Comparison of ENCODE assay signal across 8 cellular contexts in the genomic region with DNA sequence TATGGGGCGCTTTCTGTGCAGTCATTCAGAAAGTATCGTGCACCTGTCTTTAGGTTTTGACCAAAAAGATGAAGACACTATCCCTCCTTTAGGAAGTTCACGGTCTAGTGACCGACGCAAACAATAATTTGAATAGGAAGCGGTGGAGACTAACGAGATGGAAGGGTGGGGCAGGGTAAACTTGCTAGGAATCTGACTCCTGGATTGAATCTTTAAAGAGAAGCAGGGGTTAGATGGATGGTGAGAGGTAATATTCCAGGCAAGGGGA.
DNase-seq lines count a peak whose midpoint lies in the region; ATAC-seq and TF ChIP-seq lines count a peak whose summit lies in the region.

No MANE protein-coding gene starts in this region.

- no peaks in the 10 kb centered on the region for H3K9me2 ChIP-seq in Loucy (replicated peaks; ENCODE audit: low read depth, low read length)

- H3K4me3 ChIP-seq in Loucy (ENCODE audit: low read length, poor library complexity, severe bottlenecking): peak overlapping the region; percentile 80

- peaks cover 41% of the 10 kb centered on the region for H4K20me1 ChIP-seq in Loucy (ENCODE audit: insufficient read depth, low read length, poor library complexity, severe bottlenecking)

- no peak for TF ChIP-seq CTCF in Loucy (conservative IDR thresholded peaks at IDR 0.05; ENCODE audit: low read length)
- no peak for TF ChIP-seq CTCF in nephron (IDR thresholded peaks at IDR 0.05; ENCODE audit: unreplicated experiment in 3 of 3)

- no peaks in the 10 kb centered on the region for H3K9me3 ChIP-seq in Loucy (ENCODE audit: insufficient read depth, low read depth, low read length)

- ATAC-seq in central memory CD8-positive, alpha-beta T cell (replicated peaks; ENCODE audit: extremely low read depth, poor library complexity, severe bottlenecking): no peak
- ATAC-seq in HG02759 (IDR thresholded peaks at IDR 0.05; ENCODE audit: unreplicated experiment): no peak

- H3K27ac Mint-ChIP-seq in central memory CD8-positive, alpha-beta T cell (ENCODE audit: low read depth): peak overlapping the region; percentile 100
- H3K27ac Mint-ChIP-seq in nephron: peak overlapping the region; percentile 96 to 98 (median 96)

- peaks cover 22% of the 10 kb centered on the region for H3K36me3 Mint-ChIP-seq in central memory CD8-positive, alpha-beta T cell (ENCODE audit: insufficient read depth)
- H3K36me3 Mint-ChIP-seq in nephron (ENCODE audit: low read depth): peaks cover 13% of the 10 kb centered on the region

- H3K79me2 ChIP-seq in Loucy (ENCODE audit: insufficient read depth, low read length): peaks cover 44% of the 10 kb centered on the region

- H3K36me3 ChIP-seq in Loucy (ENCODE audit: insufficient read depth, low read length): no peaks in the 10 kb centered on the region; the same call in 1 of the 2 replicates

- peak overlapping the region; percentile 88 for H3K4me2 ChIP-seq in Loucy (ENCODE audit: low read depth, low read length, poor library complexity, severe bottlenecking)

- peaks cover 47% of the 10 kb centered on the region for H3K4me1 Mint-ChIP-seq in central memory CD8-positive, alpha-beta T cell
- peaks cover 43% of the 10 kb centered on the region for H3K4me1 Mint-ChIP-seq in nephron

- H2AFZ ChIP-seq in Loucy (ENCODE audit: low read length): peak overlapping the region; percentile 91

- H3K27me3 ChIP-seq in Loucy (ENCODE audit: insufficient read depth, low read length, poor library complexity, severe bottlenecking): peaks cover 18% of the 10 kb centered on the region

- peak overlapping the region; percentile 70 for H3K9ac ChIP-seq in Loucy (ENCODE audit: low read depth, low read length, poor library complexity, severe bottlenecking)

- H3F3A ChIP-seq in Loucy (ENCODE audit: low read depth): no peaks in the 10 kb centered on the region

- peak overlapping the region; percentile 94 for H3K4me3 Mint-ChIP-seq in central memory CD8-positive, alpha-beta T cell
- peak overlapping the region; percentile 99 to 100 (median 100) for H3K4me3 Mint-ChIP-seq in nephron

- H3K4me1 ChIP-seq in Loucy (ENCODE audit: insufficient read depth, low read length, poor library complexity, severe bottlenecking): peaks cover 38% of the 10 kb centered on the region

- H3K27me3 Mint-ChIP-seq in central memory CD8-positive, alpha-beta T cell: no peaks in the 10 kb centered on the region
- no peaks in the 10 kb centered on the region for H3K27me3 Mint-ChIP-seq in nephron (ENCODE audit: low read depth)

- DNase-seq in NCI-H2227 (lab: John Stamatoyannopoulos, UW; ENCODE audit: unreplicated experiment): peak; percentile 49
- DNase-seq in NCI-H2227 treated with DMSO at 0.1 percent for 48 hours (lab: John Stamatoyannopoulos, UW): no peak
- no peak for DNase-seq in central memory CD8-positive, alpha-beta T cell (ENCODE audit: low spot score in 2 of 2)
- DNase-seq in kidney glomerular epithelial cell (lab: John Stamatoyannopoulos, UW): no peak
- no peak for DNase-seq in stimulated activated CD4-positive, alpha-beta T cell treated with anti-CD3 and anti-CD28 coated beads, Interleukin-15, amount 100 ng/mL, for 24 hours

- no peaks in the 10 kb centered on the region for H3K9me3 Mint-ChIP-seq in central memory CD8-positive, alpha-beta T cell
- H3K9me3 Mint-ChIP-seq in nephron: no peaks in the 10 kb centered on the region
